ENCODE assay signal across 21 cellular contexts in genomic region chr17:6947745-6948144, GRCh38. TPM values are rescaled to one million over a fixed set of nuclear protein-coding genes. Genes with fewer than 3 reads are reported as not detected.
"Had no signal": no experiment of that assay in that cellular context is flagged by ENCODE, and none has a peak within 500 bp of the region (broad histone marks: within the 10 kb centered on the region; RNA-seq: fewer than 3 reads in every experiment).

No MANE protein-coding gene starts in this region.

- H3K4me1 ChIP-seq: gastroesophageal sphincter, psoas muscle, tibial artery, vagina had no signal

- H3K27me3 Mint-ChIP-seq: effector memory CD8-positive, alpha-beta T cell; naive thymus-derived CD4-positive, alpha-beta T cell had no signal

- H3K27ac ChIP-seq: gastroesophageal sphincter, psoas muscle, tibial artery, upper lobe of left lung, vagina had no signal

- H3K4me3 ChIP-seq: esophagus squamous epithelium, gastroesophageal sphincter, psoas muscle, tibial artery, upper lobe of left lung, vagina had no signal

- H3K27me3 ChIP-seq: esophagus squamous epithelium, gastroesophageal sphincter, tibial artery, upper lobe of left lung, vagina had no signal

- H3K27ac Mint-ChIP-seq: effector memory CD8-positive, alpha-beta T cell; naive thymus-derived CD4-positive, alpha-beta T cell; nephron progenitor cell had no signal

- H3K9me3 ChIP-seq: esophagus squamous epithelium, gastroesophageal sphincter, psoas muscle, tibial artery, upper lobe of left lung, vagina had no signal

- H3K9me3 Mint-ChIP-seq: nephron progenitor cell had no signal

- H3K4me3 Mint-ChIP-seq: effector memory CD8-positive, alpha-beta T cell; naive thymus-derived CD4-positive, alpha-beta T cell; nephron progenitor cell had no signal

- H3K36me3 ChIP-seq: esophagus squamous epithelium, gastroesophageal sphincter, tibial artery, upper lobe of left lung, vagina had no signal

- ATAC-seq: effector memory CD8-positive, alpha-beta T cell; gastroesophageal sphincter; left lobe of liver; psoas muscle; sciatic nerve had no signal

- DNase-seq: effector memory CD8-positive, alpha-beta T cell; esophagus squamous epithelium; foreskin fibroblast; glutamatergic neuron; islet precursor cell; mammary epithelial cell; naive thymus-derived CD4-positive, alpha-beta T cell; nephron progenitor cell; psoas muscle; retina; stimulated activated CD4-positive, alpha-beta T cell treated with anti-CD3 and anti-CD28 coated beads, Interleukin-2, amount 100 ng/mL, for 24 hours; stimulated activated CD4-positive, alpha-beta T cell treated with anti-CD3 and anti-CD28 coated beads, Interleukin-4, amount 100 ng/mL, for 4 hours; stimulated activated naive CD4-positive, alpha-beta T cell; tibial artery; upper lobe of left lung had no signal

RNA-seq across cellular contexts. Expression of gene ALOX12, which starts 48.1 kb away (rescaled TPM):
- total RNA-seq: left lobe of liver, mammary epithelial cell, osteoblast, psoas muscle, sciatic nerve, skeletal muscle tissue had no signal
